In genomic region chr1:31062867-31063380, GRCh38 we compare ENCODE assay signal across 8 cellular contexts. TPM values are rescaled to one million over a fixed set of nuclear protein-coding genes. Genes with fewer than 3 reads are reported as not detected.
DNase-seq lines count a peak whose midpoint lies in the region; ATAC-seq and TF ChIP-seq lines count a peak whose summit lies in the region.

No MANE protein-coding gene starts in this region.

- H3K23ac ChIP-seq in mesenchymal stem cell (ENCODE audit: low read length in 2 of 2) = no peak overlapping the region

- no peak overlapping the region for H2AFZ ChIP-seq in mesenchymal stem cell (ENCODE audit: low read depth, low read length)

- H3K27me3 Mint-ChIP-seq in stimulated activated naive CD8-positive, alpha-beta T cell treated with anti-CD3 and anti-CD28 coated beads, Interleukin-15, Interleukin-2, amounts not matched to agents 100 ng/mL and 50 ng/mL, for 24 hours = no peaks in the 10 kb centered on the region

- H3K9me3 ChIP-seq in mesenchymal stem cell (ENCODE audit: control insufficient read depth, low read length) (no peaks in the 10 kb centered on the region), vagina (no peaks in the 10 kb centered on the region)

- DNase-seq in stimulated activated naive CD8-positive, alpha-beta T cell treated with anti-CD3 and anti-CD28 coated beads, Interleukin-15, Interleukin-2, amounts not matched to agents 100 U/mL and 50 U/mL, for 24 hours = no peak
- DNase-seq in astrocyte of the spinal cord (ENCODE audit: low read depth, low spot score) (peak; percentile 8), mesenchymal stem cell (peak; percentile 20), vagina (ENCODE audit: extremely low spot score in 2 of 2) (no peak), activated gamma-delta T cell treated with Interleukin-2 at 50 U/mL for 16 hours (no peak), AG08395 (ENCODE audit: low spot score) (no peak), RKO (ENCODE audit: low spot score) (no peak)

- peaks cover 10 to 18% of the 10 kb centered on the region in 2 experiments for H3K36me3 ChIP-seq in mesenchymal stem cell (ENCODE audit: control insufficient read depth in 1 of 2, insufficient read depth in 2 of 2, low read depth in 1 of 2, low read length in 2 of 2)
- peaks cover 0 to 14% of the 10 kb centered on the region in 2 donors for H3K36me3 ChIP-seq in vagina

- no peak overlapping the region for H2BK15ac ChIP-seq in mesenchymal stem cell (ENCODE audit: low read depth, poor library complexity, severe bottlenecking)

- H2AK5ac ChIP-seq in mesenchymal stem cell (ENCODE audit: low read length, severe bottlenecking) = no peak overlapping the region

- H3K9ac ChIP-seq in mesenchymal stem cell (ENCODE audit: low read length) = peak overlapping the region; percentile 100

- H3K36me3 Mint-ChIP-seq in stimulated activated naive CD8-positive, alpha-beta T cell treated with anti-CD3 and anti-CD28 coated beads, Interleukin-15, Interleukin-2, amounts not matched to agents 100 ng/mL and 50 ng/mL, for 24 hours (ENCODE audit: low read depth) = peaks cover 43% of the 10 kb centered on the region

- no peak overlapping the region for H3K14ac ChIP-seq in mesenchymal stem cell (ENCODE audit: low read length in 2 of 2)

- TF ChIP-seq POLR2A in vagina (IDR thresholded peaks at IDR 0.05) = no peak

- no peaks in the 10 kb centered on the region for H3K9me3 Mint-ChIP-seq in stimulated activated naive CD8-positive, alpha-beta T cell treated with anti-CD3 and anti-CD28 coated beads, Interleukin-15, Interleukin-2, amounts not matched to agents 100 ng/mL and 50 ng/mL, for 24 hours

- no peak overlapping the region for H4K91ac ChIP-seq in mesenchymal stem cell (ENCODE audit: low read length)

- H3K4me3 Mint-ChIP-seq in stimulated activated naive CD8-positive, alpha-beta T cell treated with anti-CD3 and anti-CD28 coated beads, Interleukin-15, Interleukin-2, amounts not matched to agents 100 ng/mL and 50 ng/mL, for 24 hours = peak overlapping the region; percentile 100

- H3K4me3 ChIP-seq in astrocyte of the spinal cord (ENCODE audit: low read depth, low read length) (peak overlapping the region; percentile 70), mesenchymal stem cell (ENCODE audit: insufficient read depth in 1 of 2, low read depth in 1 of 2, low read length in 2 of 2) (peak overlapping the region in 1 of 2 experiments; percentile 99), vagina (peak overlapping the region; percentile 72 to 86)

- no peaks in the 10 kb centered on the region for H3K79me1 ChIP-seq in mesenchymal stem cell (replicated peaks; ENCODE audit: low read length, poor library complexity, severe bottlenecking)

- no peak overlapping the region for H3K27ac ChIP-seq in mesenchymal stem cell (ENCODE audit: low read length, poor library complexity, severe bottlenecking)
- H3K27ac ChIP-seq in vagina = peak overlapping the region; percentile 98

- intact Hi-C loops in vagina (cut with DNase I) = no loop called here

- H3K18ac ChIP-seq in mesenchymal stem cell (ENCODE audit: low read depth in 1 of 2, low read length in 2 of 2) = no peak overlapping the region

- H3K4me1 ChIP-seq in mesenchymal stem cell (ENCODE audit: control insufficient read depth, insufficient read depth, low read depth, low read length) (peaks cover 10% of the 10 kb centered on the region), vagina (peaks cover 55% of the 10 kb centered on the region)

- TF ChIP-seq CTCF in astrocyte of the spinal cord (IDR thresholded peaks at IDR 0.05; ENCODE audit: low read depth, low read length) (no peak), vagina (IDR thresholded peaks at IDR 0.05) (no peak)

- no peak overlapping the region for H3K4ac ChIP-seq in mesenchymal stem cell (ENCODE audit: low read depth in 1 of 2, low read length in 2 of 2)

- in situ Hi-C loops in astrocyte of the spinal cord (cut with HindIII; ENCODE audit: low sequenced_read_pairs) = no loop called here

- peak overlapping the region; percentile 5 for H3K27ac Mint-ChIP-seq in stimulated activated naive CD8-positive, alpha-beta T cell treated with anti-CD3 and anti-CD28 coated beads, Interleukin-15, Interleukin-2, amounts not matched to agents 100 ng/mL and 50 ng/mL, for 24 hours

- no peak for ATAC-seq in stimulated activated naive CD8-positive, alpha-beta T cell treated with anti-CD3 and anti-CD28 coated beads, Interleukin-15, Interleukin-2, amounts not matched to agents 100 U/mL and 50 U/mL, for 24 hours

- 82% methylated on average over 3 of the region's 4 CpGs for WGBS in mesenchymal stem cell

- H3K27me3 ChIP-seq in mesenchymal stem cell (ENCODE audit: control insufficient read depth in 1 of 2, insufficient read depth in 1 of 2, low read length in 2 of 2) (no peaks in the 10 kb centered on the region), vagina (no peaks in the 10 kb centered on the region)

- peaks cover 54% of the 10 kb centered on the region for H3K4me1 Mint-ChIP-seq in stimulated activated naive CD8-positive, alpha-beta T cell treated with anti-CD3 and anti-CD28 coated beads, Interleukin-15, Interleukin-2, amounts not matched to agents 100 ng/mL and 50 ng/mL, for 24 hours (ENCODE audit: low read depth)

- H2BK120ac ChIP-seq in mesenchymal stem cell (ENCODE audit: low read depth, low read length) = no peak overlapping the region

- H4K8ac ChIP-seq in mesenchymal stem cell (ENCODE audit: low read length) = no peak overlapping the region

- H2BK12ac ChIP-seq in mesenchymal stem cell (ENCODE audit: low read length in 2 of 2) = no peak overlapping the region

- H3K4me2 ChIP-seq in mesenchymal stem cell (ENCODE audit: low read length, poor library complexity, severe bottlenecking) = no peak overlapping the region

- H2BK5ac ChIP-seq in mesenchymal stem cell (ENCODE audit: low read depth, low read length, poor library complexity, severe bottlenecking) = no peak overlapping the region

RNA-seq across cellular contexts. Expression of gene PUM1, which starts 2.6 kb away (rescaled TPM):
- 40.3 TPM for polyA plus RNA-seq in mesenchymal stem cell (2013, experiment 1 of 2)
- 38.7 TPM for polyA plus RNA-seq in mesenchymal stem cell (2013, experiment 2 of 2)
- 88.6 TPM for total RNA-seq in vagina

Comparison
In these comparisons a context has a peak if more than half of its experiments do, and no peak if none do; other contexts are left out.
1. DNase-seq: peak in astrocyte of the spinal cord (single experiment) and mesenchymal stem cell (single experiment); none in stimulated activated naive CD8-positive, alpha-beta T cell treated with anti-CD3 and anti-CD28 coated beads, Interleukin-15, Interleukin-2, amounts not matched to agents 100 U/mL and 50 U/mL, for 24 hours (single experiment), vagina (0 of 2), activated gamma-delta T cell treated with Interleukin-2 at 50 U/mL for 16 hours (single experiment), AG08395 (single experiment) and RKO (single experiment).